In genomic region chr13:39881383-39881782, GRCh38 we compare ENCODE assay signal across 20 cellular contexts.
"Had no signal": no experiment of that assay in that cellular context is flagged by ENCODE, and none has a peak within 500 bp of the region (broad histone marks: within the 10 kb centered on the region; RNA-seq: fewer than 3 reads in every experiment).

No MANE protein-coding gene starts in this region.

- H3K4me2 ChIP-seq: KMS-11 had no signal

- H3K27ac Mint-ChIP-seq: IgD-negative memory B cell had no signal

- H3K4me3 Mint-ChIP-seq: IgD-negative memory B cell had no signal

- DNase-seq: Kasumi-1, MM.1S, NCI-H1092 treated with DMSO at 0.1 percent for 48 hours, NCI-H1436, NCI-H187, NCI-H2029, NCI-H2081 treated with DMSO at 0.1 percent for 48 hours, NCI-H2171, NCI-H446, NCI-H510A, NCI-H524 treated with DMSO at 0.1 percent for 48 hours, NCI-H69, NCI-H774, RPMI8226, SHP77 treated with DMSO at 0.1 percent for 48 hours, SJCRH30 had no signal

- ATAC-seq: K562 had no signal

- H3K9ac ChIP-seq: KMS-11 had no signal

- H3K27me3 ChIP-seq: SJCRH30 had no signal

- H3K36me3 ChIP-seq: SJCRH30 had no signal

- H3K36me3 Mint-ChIP-seq: IgD-negative memory B cell had no signal

- H3K4me1 Mint-ChIP-seq: IgD-negative memory B cell had no signal

- H3K4me3 ChIP-seq: K562, SJCRH30 had no signal

- H3K27ac ChIP-seq: HL-60, KMS-11, SJCRH30 had no signal
